Comparison of ENCODE assay signal across 8 cellular contexts in the genomic region with DNA sequence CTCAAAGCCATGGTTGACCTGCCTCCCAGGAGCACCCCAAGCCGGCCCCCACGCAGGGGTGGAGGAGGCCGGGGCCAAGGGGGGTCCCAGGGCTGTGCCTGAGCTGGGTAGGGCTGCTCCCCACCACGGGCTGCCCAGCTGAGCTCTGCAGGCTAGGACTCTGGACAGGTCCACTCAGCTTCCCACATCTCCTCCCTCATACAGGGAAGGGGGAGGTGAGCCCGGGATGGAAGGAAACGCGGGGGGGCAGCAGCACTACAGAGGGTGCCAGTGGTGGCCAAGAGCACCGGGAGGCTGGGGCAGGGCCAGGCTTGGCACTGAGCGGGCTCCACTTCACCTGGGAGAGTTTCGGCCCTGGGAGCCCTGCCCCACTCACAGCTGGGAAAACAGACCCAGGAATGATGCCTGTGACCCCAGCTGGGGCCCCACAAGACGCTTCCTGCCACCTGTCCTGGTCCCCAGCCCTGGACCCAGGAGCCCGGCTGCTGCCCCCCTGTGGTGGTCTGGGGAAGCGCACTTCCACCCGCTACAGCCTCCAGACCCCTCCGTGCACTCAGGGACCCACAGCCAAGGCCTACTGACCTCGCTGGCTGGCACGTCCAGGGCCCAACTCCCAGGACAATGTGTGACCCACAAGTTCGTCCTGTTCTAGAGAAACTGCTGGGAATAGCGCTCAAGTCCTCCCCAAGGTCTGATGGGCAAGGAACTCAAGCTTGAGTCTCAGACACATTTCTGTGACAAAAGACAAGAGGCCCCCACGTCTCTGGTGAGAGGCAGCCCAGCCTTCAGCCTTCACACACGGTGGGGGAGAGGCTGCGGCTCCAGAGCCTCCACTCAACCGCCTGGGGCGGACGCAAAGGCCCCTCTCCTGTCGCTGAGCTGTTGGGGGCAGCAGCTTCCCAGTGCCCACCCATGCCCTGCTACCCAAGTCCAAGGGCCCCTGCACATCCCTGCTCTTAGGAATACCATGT. TPM values are rescaled to one million over a fixed set of nuclear protein-coding genes. Genes with fewer than 3 reads are reported as not detected.
DNase-seq lines count a peak whose midpoint lies in the region; ATAC-seq lines count a peak whose summit lies in the region.

No MANE protein-coding gene starts in this region.

- no peaks in the 10 kb centered on the region for H3K27me3 Mint-ChIP-seq in IgD-negative memory B cell

- H3K27ac Mint-ChIP-seq in IgD-negative memory B cell, result peak overlapping the region; percentile 84 to 91 (median 85)

- peaks cover 12% of the 10 kb centered on the region for H3K36me3 ChIP-seq in iPS-15b (ENCODE audit: control insufficient read depth, insufficient read depth, low read length)

- H3K4me3 Mint-ChIP-seq in IgD-negative memory B cell, result peak overlapping the region in 3 of 4 donors; percentile 52 to 84 (median 59)

- H3K36me3 Mint-ChIP-seq in IgD-negative memory B cell, result no peaks in the 10 kb centered on the region

- peaks cover 5 to 8% (median 6%) of the 10 kb centered on the region in 3 donors for H3K4me1 Mint-ChIP-seq in IgD-negative memory B cell

- ATAC-seq in HG03342 (IDR thresholded peaks at IDR 0.05; ENCODE audit: unreplicated experiment), result no peak

- no peak overlapping the region for H3K9ac ChIP-seq in iPS-15b (ENCODE audit: low read depth, low read length)

- no peaks in the 10 kb centered on the region for H3K27me3 ChIP-seq in iPS-15b (ENCODE audit: control insufficient read depth, insufficient read depth, low read length)

- peaks cover 5% of the 10 kb centered on the region for H3K9me3 ChIP-seq in iPS-15b (ENCODE audit: control insufficient read depth, insufficient read depth, low read length)

- peaks cover 3% of the 10 kb centered on the region for H3K4me1 ChIP-seq in iPS-15b (ENCODE audit: control insufficient read depth, insufficient read depth, low read length)

- peak; percentile 68 for DNase-seq in Daoy (ENCODE audit: low read depth)
- DNase-seq in T-helper 1 cell, result peak; percentile 56 to 73 (median 69)
- peak; percentile 56 for DNase-seq in activated naive CD8-positive, alpha-beta T cell treated with anti-CD3 and anti-CD28 coated beads, Interleukin-2, amount 50 U/mL, for 16 hours (ENCODE audit: low read depth, low spot score)
- DNase-seq in stimulated activated CD4-positive, alpha-beta T cell treated with anti-CD3 and anti-CD28 coated beads, Interleukin-1b, Interleukin-23, amount 100 ng/mL, for 48 hours, result peak; percentile 73
- no peak for DNase-seq in putamen (ENCODE audit: low spot score)

- H3K9me3 Mint-ChIP-seq in IgD-negative memory B cell, result no peaks in the 10 kb centered on the region

- H3K4me3 ChIP-seq in iPS-15b (ENCODE audit: low read depth, low read length), result peak overlapping the region; percentile 18

RNA-seq across cellular contexts. Expression of gene AURKAIP1, which starts 3.0 kb away (rescaled TPM):
- total RNA-seq in Daoy (2014; rRNA removed; shearing (Covaris generic)), result 267 and 308 TPM in 2 replicates
- polyA plus RNA-seq in IgD-negative memory B cell, result 177 TPM

RNA-seq across cellular contexts. Expression of gene MXRA8, which starts 13.7 kb away (rescaled TPM):
- total RNA-seq in Daoy (2014; rRNA removed; shearing (Covaris generic)), result 0.23 TPM in 1 of 2 replicates, not detected in the other
- polyA plus RNA-seq in IgD-negative memory B cell, result not detected

RNA-seq across cellular contexts. Expression of gene DVL1, which starts 22.8 kb away (rescaled TPM):
- 44.4 and 65.5 TPM in 2 replicates for total RNA-seq in Daoy (2014; rRNA removed; shearing (Covaris generic))
- polyA plus RNA-seq in IgD-negative memory B cell, result 1.0 TPM

RNA-seq across cellular contexts. Expression of gene CCNL2, which starts 27.1 kb away (rescaled TPM):
- 58.8 and 81.7 TPM in 2 replicates for total RNA-seq in Daoy (2014; rRNA removed; shearing (Covaris generic))
- polyA plus RNA-seq in IgD-negative memory B cell, result 39.8 TPM

RNA-seq across cellular contexts. Expression of gene MRPL20, which starts 35.1 kb away (rescaled TPM):
- 303 and 385 TPM in 2 replicates for total RNA-seq in Daoy (2014; rRNA removed; shearing (Covaris generic))
- 144 TPM for polyA plus RNA-seq in IgD-negative memory B cell
